In the genomic region with DNA sequence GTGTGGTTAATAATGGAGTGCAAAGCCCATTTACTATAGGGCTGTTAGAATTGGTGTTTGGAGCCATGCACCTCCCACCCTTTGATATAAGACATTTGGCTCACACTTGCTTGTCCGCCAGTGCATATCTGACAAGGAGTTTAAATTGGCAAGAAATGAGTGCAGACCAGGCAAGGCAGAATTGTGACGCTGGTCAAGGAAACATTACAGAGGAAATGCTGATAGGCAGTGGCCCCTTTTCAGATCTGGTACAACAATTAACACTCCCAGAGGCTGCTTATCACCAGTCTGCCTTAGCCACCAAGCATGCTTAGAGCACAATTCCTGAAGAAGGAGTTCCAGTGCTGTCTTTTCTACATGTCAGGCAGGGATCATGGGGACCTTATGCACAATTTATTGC, we compare ENCODE assay signal across 1 cellular context.
TF ChIP-seq lines count a peak whose summit lies in the region.

No MANE protein-coding gene starts in this region.

TF ChIP-seq in GM23338, 12 proteins besides CTCF, POLR2A, EP300 and RAD21 (continued from another document):
- TF ChIP-seq, protein P1, sequence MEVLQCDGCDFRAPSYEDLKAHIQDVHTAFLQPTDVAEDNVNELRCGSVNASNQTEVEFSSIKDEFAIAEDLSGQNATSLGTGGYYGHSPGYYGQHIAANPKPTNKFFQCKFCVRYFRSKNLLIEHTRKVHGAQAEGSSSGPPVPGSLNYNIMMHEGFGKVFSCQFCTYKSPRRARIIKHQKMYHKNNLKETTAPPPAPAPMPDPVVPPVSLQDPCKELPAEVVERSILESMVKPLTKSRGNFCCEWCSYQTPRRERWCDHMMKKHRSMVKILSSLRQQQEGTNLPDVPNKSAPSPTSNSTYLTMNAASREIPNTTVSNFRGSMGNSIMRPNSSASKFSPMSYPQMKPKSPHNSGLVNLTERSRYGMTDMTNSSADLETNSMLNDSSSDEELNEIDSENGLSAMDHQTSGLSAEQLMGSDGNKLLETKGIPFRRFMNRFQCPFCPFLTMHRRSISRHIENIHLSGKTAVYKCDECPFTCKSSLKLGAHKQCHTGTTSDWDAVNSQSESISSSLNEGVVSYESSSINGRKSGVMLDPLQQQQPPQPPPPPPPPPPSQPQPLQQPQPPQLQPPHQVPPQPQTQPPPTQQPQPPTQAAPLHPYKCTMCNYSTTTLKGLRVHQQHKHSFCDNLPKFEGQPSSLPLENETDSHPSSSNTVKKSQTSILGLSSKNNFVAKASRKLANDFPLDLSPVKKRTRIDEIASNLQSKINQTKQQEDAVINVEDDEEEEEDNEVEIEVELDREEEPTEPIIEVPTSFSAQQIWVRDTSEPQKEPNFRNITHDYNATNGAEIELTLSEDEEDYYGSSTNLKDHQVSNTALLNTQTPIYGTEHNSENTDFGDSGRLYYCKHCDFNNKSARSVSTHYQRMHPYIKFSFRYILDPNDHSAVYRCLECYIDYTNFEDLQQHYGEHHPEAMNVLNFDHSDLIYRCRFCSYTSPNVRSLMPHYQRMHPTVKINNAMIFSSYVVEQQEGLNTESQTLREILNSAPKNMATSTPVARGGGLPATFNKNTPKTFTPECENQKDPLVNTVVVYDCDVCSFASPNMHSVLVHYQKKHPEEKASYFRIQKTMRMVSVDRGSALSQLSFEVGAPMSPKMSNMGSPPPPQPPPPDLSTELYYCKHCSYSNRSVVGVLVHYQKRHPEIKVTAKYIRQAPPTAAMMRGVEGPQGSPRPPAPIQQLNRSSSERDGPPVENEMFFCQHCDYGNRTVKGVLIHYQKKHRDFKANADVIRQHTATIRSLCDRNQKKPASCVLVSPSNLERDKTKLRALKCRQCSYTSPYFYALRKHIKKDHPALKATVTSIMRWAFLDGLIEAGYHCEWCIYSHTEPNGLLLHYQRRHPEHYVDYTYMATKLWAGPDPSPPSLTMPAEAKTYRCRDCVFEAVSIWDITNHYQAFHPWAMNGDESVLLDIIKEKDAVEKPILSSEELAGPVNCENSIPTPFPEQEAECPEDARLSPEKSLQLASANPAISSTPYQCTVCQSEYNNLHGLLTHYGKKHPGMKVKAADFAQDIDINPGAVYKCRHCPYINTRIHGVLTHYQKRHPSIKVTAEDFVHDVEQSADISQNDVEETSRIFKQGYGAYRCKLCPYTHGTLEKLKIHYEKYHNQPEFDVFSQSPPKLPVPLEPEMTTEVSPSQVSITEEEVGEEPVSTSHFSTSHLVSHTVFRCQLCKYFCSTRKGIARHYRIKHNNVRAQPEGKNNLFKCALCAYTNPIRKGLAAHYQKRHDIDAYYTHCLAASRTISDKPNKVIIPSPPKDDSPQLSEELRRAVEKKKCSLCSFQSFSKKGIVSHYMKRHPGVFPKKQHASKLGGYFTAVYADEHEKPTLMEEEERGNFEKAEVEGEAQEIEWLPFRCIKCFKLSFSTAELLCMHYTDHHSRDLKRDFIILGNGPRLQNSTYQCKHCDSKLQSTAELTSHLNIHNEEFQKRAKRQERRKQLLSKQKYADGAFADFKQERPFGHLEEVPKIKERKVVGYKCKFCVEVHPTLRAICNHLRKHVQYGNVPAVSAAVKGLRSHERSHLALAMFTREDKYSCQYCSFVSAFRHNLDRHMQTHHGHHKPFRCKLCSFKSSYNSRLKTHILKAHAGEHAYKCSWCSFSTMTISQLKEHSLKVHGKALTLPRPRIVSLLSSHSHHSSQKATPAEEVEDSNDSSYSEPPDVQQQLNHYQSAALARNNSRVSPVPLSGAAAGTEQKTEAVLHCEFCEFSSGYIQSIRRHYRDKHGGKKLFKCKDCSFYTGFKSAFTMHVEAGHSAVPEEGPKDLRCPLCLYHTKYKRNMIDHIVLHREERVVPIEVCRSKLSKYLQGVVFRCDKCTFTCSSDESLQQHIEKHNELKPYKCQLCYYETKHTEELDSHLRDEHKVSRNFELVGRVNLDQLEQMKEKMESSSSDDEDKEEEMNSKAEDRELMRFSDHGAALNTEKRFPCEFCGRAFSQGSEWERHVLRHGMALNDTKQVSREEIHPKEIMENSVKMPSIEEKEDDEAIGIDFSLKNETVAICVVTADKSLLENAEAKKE (CRISPR knock-in tag; IDR thresholded peaks at IDR 0.05), result no peak
- no peak for TF ChIP-seq POLR2AphosphoS5 (IDR thresholded peaks at IDR 0.05; ENCODE audit: low read depth)
- no peak for TF ChIP-seq ZNF331 (CRISPR knock-in tag; IDR thresholded peaks at IDR 0.05; ENCODE audit: low read depth)
- no peak for TF ChIP-seq ZNF114 (CRISPR knock-in tag; IDR thresholded peaks at IDR 0.05)
- no peak for TF ChIP-seq JUNB (IDR thresholded peaks at IDR 0.05; ENCODE audit: unreplicated experiment)
- TF ChIP-seq, protein P2, sequence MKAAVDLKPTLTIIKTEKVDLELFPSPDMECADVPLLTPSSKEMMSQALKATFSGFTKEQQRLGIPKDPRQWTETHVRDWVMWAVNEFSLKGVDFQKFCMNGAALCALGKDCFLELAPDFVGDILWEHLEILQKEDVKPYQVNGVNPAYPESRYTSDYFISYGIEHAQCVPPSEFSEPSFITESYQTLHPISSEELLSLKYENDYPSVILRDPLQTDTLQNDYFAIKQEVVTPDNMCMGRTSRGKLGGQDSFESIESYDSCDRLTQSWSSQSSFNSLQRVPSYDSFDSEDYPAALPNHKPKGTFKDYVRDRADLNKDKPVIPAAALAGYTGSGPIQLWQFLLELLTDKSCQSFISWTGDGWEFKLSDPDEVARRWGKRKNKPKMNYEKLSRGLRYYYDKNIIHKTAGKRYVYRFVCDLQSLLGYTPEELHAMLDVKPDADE (IDR thresholded peaks at IDR 0.05), result no peak
- TF ChIP-seq EZH2phosphoT487 (IDR thresholded peaks at IDR 0.05; ENCODE audit: unreplicated experiment), result no peak
- no peak for TF ChIP-seq EZH2 (IDR thresholded peaks at IDR 0.05; ENCODE audit: low read depth, unreplicated experiment)
- no peak for TF ChIP-seq STAT1 (IDR thresholded peaks at IDR 0.05; ENCODE audit: unreplicated experiment)
- TF ChIP-seq, protein P3, sequence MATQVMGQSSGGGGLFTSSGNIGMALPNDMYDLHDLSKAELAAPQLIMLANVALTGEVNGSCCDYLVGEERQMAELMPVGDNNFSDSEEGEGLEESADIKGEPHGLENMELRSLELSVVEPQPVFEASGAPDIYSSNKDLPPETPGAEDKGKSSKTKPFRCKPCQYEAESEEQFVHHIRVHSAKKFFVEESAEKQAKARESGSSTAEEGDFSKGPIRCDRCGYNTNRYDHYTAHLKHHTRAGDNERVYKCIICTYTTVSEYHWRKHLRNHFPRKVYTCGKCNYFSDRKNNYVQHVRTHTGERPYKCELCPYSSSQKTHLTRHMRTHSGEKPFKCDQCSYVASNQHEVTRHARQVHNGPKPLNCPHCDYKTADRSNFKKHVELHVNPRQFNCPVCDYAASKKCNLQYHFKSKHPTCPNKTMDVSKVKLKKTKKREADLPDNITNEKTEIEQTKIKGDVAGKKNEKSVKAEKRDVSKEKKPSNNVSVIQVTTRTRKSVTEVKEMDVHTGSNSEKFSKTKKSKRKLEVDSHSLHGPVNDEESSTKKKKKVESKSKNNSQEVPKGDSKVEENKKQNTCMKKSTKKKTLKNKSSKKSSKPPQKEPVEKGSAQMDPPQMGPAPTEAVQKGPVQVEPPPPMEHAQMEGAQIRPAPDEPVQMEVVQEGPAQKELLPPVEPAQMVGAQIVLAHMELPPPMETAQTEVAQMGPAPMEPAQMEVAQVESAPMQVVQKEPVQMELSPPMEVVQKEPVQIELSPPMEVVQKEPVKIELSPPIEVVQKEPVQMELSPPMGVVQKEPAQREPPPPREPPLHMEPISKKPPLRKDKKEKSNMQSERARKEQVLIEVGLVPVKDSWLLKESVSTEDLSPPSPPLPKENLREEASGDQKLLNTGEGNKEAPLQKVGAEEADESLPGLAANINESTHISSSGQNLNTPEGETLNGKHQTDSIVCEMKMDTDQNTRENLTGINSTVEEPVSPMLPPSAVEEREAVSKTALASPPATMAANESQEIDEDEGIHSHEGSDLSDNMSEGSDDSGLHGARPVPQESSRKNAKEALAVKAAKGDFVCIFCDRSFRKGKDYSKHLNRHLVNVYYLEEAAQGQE (IDR thresholded peaks at IDR 0.05; ENCODE audit: unreplicated experiment), result no peak
